Comparison of ENCODE assay signal across 27 cellular contexts in the genomic region with DNA sequence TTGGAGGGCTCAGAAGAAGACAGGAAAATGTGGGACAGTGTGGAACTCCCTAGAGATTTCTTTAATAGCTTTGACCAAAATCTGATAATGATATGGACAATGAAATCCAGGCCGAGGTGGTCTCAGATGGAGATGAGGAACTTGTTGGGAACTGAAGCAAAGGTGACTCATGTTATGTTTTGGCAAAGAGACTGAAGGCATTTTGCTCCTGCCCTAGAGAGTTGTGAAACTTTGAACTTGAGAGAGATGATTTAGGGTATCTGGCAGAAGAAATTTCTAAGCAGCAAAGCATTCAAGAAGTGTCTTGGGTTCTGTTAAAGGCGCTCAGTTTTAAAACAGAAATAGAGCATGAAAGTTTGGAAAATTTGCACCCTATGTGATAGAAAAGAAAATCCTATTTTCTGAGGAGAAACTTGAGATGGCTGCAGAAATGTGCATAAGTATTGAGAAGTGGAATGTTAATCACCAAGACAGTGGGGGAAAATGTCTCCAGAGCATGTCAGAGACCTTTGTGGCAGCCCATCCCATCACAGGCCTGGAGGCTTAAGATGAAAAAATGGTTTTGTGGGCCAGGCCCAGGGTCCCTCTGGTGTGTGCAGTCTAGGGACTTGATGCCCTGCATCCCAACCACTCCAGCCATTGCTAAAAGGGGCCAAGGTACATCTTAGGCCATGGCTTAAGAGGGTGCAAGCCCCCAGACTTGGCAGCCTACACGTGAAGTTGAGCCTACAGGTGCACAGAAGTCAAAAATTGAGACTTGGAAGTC.
"Had no signal": no experiment of that assay in that cellular context is flagged by ENCODE, and none has a peak within 500 bp of the region (broad histone marks: within the 10 kb centered on the region; RNA-seq: fewer than 3 reads in every experiment).

No MANE protein-coding gene starts in this region.

- H3K4me1 Mint-ChIP-seq: activated naive CD4-positive, alpha-beta T cell treated with anti-CD3 and anti-CD28 coated beads, Interleukin-2, amount 10 ng/mL, durations not matched to agents 7 days and 5 days; activated naive CD8-positive, alpha-beta T cell treated with anti-CD3 and anti-CD28 coated beads, Interleukin-2, amount 10 ng/mL, durations not matched to agents 7 days and 5 days; stimulated activated memory B cell treated with anti-CD40 and anti-IgM and Interleukin-4, amounts not matched to agents 10 μg/mL and 1 μg/mL and 100 μg/mL, for 72 hours; stimulated activated naive CD8-positive, alpha-beta T cell treated with anti-CD3 and anti-CD28 coated beads, Interleukin-15, amount 100 ng/mL, for 72 hours had no signal

- H3K36me3 Mint-ChIP-seq: activated naive CD4-positive, alpha-beta T cell treated with anti-CD3 and anti-CD28 coated beads, Interleukin-2, amount 10 ng/mL, durations not matched to agents 7 days and 5 days; activated naive CD8-positive, alpha-beta T cell treated with anti-CD3 and anti-CD28 coated beads, Interleukin-2, amount 10 ng/mL, durations not matched to agents 7 days and 5 days had no signal

- H3K4me2 ChIP-seq: smooth muscle cell had no signal

- H3K36me3 ChIP-seq: breast epithelium, esophagus muscularis mucosa, prostate gland, tibial artery, upper lobe of right lung had no signal

- H3K4me1 ChIP-seq: breast epithelium, esophagus muscularis mucosa, prostate gland, tibial artery, upper lobe of right lung had no signal

- H3K4me3 ChIP-seq: breast epithelium, esophagus muscularis mucosa, mucosa of descending colon, prostate gland, smooth muscle cell, tibial artery, upper lobe of right lung had no signal

- H3K27ac Mint-ChIP-seq: activated naive CD4-positive, alpha-beta T cell treated with anti-CD3 and anti-CD28 coated beads, Interleukin-2, amount 10 ng/mL, durations not matched to agents 7 days and 5 days; activated naive CD8-positive, alpha-beta T cell treated with anti-CD3 and anti-CD28 coated beads, Interleukin-2, amount 10 ng/mL, durations not matched to agents 7 days and 5 days; natural killer cell treated with Interleukin-12 subunit alpha and Interleukin-12 subunit beta and Interleukin-15 and Interleukin-18, amount 100 ng/mL, for 72 hours; stimulated activated memory B cell treated with anti-CD40 and anti-IgM and Interleukin-4, amounts not matched to agents 10 μg/mL and 1 μg/mL and 100 μg/mL, for 72 hours; stimulated activated naive CD8-positive, alpha-beta T cell treated with anti-CD3 and anti-CD28 coated beads, Interleukin-15, amount 100 ng/mL, for 72 hours had no signal

- H3K9me3 ChIP-seq: esophagus muscularis mucosa, prostate gland, tibial artery, upper lobe of right lung had no signal

- ATAC-seq: left ventricle myocardium superior; mucosa of descending colon; natural killer cell treated with Interleukin-12 subunit alpha and Interleukin-12 subunit beta and Interleukin-15 and Interleukin-18, amount 100 ng/mL, for 72 hours; sciatic nerve; stimulated activated memory B cell treated with anti-CD40 and anti-IgM and Interleukin-4, amounts not matched to agents 10 μg/mL and 1 μg/mL and 100 μg/mL, for 72 hours; stimulated activated naive CD8-positive, alpha-beta T cell treated with anti-CD3 and anti-CD28 coated beads, Interleukin-15, amount 100 ng/mL, for 72 hours; upper lobe of right lung had no signal

- DNase-seq: activated CD4-positive, alpha-beta T cell treated with anti-CD3 and anti-CD28 coated beads for 48 hours; activated CD4-positive, alpha-beta T cell treated with anti-CD3 and anti-CD28 coated beads, Interleukin-2, amount 50 U/mL, for 48 hours; activated CD8-positive, alpha-beta memory T cell treated with anti-CD3 and anti-CD28 coated beads for 24 hours; activated gamma-delta T cell; activated naive CD4-positive, alpha-beta T cell treated with anti-CD3 and anti-CD28 coated beads, Interleukin-2, amount 10 ng/mL, durations not matched to agents 7 days and 5 days; activated naive CD8-positive, alpha-beta T cell treated with anti-CD3 and anti-CD28 coated beads, Interleukin-2, amount 10 ng/mL, durations not matched to agents 7 days and 5 days; activated T-cell treated with anti-CD3 and anti-CD28 coated beads, Interleukin-2, amount 50 U/mL, for 1 hour; dermis blood vessel endothelial cell; effector CD4-positive, alpha-beta T cell; foreskin melanocyte; islet precursor cell; left ventricle myocardium superior; mucosa of descending colon; retina; stimulated activated CD4-positive, alpha-beta T cell treated with anti-CD3 and anti-CD28 coated beads, Interleukin-1b, Interleukin-23, amount 100 ng/mL, for 48 hours; stimulated activated CD4-positive, alpha-beta T cell treated with anti-CD3 and anti-CD28 coated beads, Interleukin-4, amount 100 ng/mL, for 4 hours; stimulated activated CD8-positive, alpha-beta memory T cell treated with anti-CD3 and anti-CD28 coated beads, Interleukin-4, amount 100 ng/mL, for 48 hours; stimulated activated naive CD8-positive, alpha-beta T cell treated with anti-CD3 and anti-CD28 coated beads, Interleukin-15, amount 100 ng/mL, for 72 hours; tibial artery; upper lobe of right lung had no signal

- H3K4me3 Mint-ChIP-seq: activated naive CD4-positive, alpha-beta T cell treated with anti-CD3 and anti-CD28 coated beads, Interleukin-2, amount 10 ng/mL, durations not matched to agents 7 days and 5 days; activated naive CD8-positive, alpha-beta T cell treated with anti-CD3 and anti-CD28 coated beads, Interleukin-2, amount 10 ng/mL, durations not matched to agents 7 days and 5 days; natural killer cell treated with Interleukin-12 subunit alpha and Interleukin-12 subunit beta and Interleukin-15 and Interleukin-18, amount 100 ng/mL, for 72 hours; stimulated activated memory B cell treated with anti-CD40 and anti-IgM and Interleukin-4, amounts not matched to agents 10 μg/mL and 1 μg/mL and 100 μg/mL, for 72 hours; stimulated activated naive CD8-positive, alpha-beta T cell treated with anti-CD3 and anti-CD28 coated beads, Interleukin-15, amount 100 ng/mL, for 72 hours had no signal

- H3K27ac ChIP-seq: breast epithelium, esophagus muscularis mucosa, prostate gland, tibial artery, upper lobe of right lung had no signal

- H3K27me3 ChIP-seq: breast epithelium, esophagus muscularis mucosa, tibial artery, upper lobe of right lung had no signal

- H3K27me3 Mint-ChIP-seq: activated naive CD4-positive, alpha-beta T cell treated with anti-CD3 and anti-CD28 coated beads, Interleukin-2, amount 10 ng/mL, durations not matched to agents 7 days and 5 days; activated naive CD8-positive, alpha-beta T cell treated with anti-CD3 and anti-CD28 coated beads, Interleukin-2, amount 10 ng/mL, durations not matched to agents 7 days and 5 days; natural killer cell treated with Interleukin-12 subunit alpha and Interleukin-12 subunit beta and Interleukin-15 and Interleukin-18, amount 100 ng/mL, for 72 hours; stimulated activated memory B cell treated with anti-CD40 and anti-IgM and Interleukin-4, amounts not matched to agents 10 μg/mL and 1 μg/mL and 100 μg/mL, for 72 hours; stimulated activated naive CD8-positive, alpha-beta T cell treated with anti-CD3 and anti-CD28 coated beads, Interleukin-15, amount 100 ng/mL, for 72 hours had no signal
